In genomic region chr13:73721571-73721970, GRCh38 we compare ENCODE assay signal across 1 cellular context.
TF ChIP-seq lines count a peak whose summit lies in the region.

No MANE protein-coding gene starts in this region.

TF ChIP-seq in GM12878, 131 proteins besides CTCF, POLR2A, EP300 and RAD21 (continued from another document):
- TF ChIP-seq, protein P1, sequence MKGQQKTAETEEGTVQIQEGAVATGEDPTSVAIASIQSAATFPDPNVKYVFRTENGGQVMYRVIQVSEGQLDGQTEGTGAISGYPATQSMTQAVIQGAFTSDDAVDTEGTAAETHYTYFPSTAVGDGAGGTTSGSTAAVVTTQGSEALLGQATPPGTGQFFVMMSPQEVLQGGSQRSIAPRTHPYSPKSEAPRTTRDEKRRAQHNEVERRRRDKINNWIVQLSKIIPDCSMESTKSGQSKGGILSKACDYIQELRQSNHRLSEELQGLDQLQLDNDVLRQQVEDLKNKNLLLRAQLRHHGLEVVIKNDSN (IDR thresholded peaks at IDR 0.05; ENCODE audit: borderline replicate concordance, extremely low read length, insufficient read depth, low read depth, low read length) = no peak
- TF ChIP-seq, protein P2, sequence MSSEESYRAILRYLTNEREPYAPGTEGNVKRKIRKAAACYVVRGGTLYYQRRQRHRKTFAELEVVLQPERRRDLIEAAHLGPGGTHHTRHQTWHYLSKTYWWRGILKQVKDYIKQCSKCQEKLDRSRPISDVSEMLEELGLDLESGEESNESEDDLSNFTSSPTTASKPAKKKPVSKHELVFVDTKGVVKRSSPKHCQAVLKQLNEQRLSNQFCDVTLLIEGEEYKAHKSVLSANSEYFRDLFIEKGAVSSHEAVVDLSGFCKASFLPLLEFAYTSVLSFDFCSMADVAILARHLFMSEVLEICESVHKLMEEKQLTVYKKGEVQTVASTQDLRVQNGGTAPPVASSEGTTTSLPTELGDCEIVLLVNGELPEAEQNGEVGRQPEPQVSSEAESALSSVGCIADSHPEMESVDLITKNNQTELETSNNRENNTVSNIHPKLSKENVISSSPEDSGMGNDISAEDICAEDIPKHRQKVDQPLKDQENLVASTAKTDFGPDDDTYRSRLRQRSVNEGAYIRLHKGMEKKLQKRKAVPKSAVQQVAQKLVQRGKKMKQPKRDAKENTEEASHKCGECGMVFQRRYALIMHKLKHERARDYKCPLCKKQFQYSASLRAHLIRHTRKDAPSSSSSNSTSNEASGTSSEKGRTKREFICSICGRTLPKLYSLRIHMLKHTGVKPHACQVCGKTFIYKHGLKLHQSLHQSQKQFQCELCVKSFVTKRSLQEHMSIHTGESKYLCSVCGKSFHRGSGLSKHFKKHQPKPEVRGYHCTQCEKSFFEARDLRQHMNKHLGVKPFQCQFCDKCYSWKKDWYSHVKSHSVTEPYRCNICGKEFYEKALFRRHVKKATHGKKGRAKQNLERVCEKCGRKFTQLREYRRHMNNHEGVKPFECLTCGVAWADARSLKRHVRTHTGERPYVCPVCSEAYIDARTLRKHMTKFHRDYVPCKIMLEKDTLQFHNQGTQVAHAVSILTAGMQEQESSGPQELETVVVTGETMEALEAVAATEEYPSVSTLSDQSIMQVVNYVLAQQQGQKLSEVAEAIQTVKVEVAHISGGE (CRISPR knock-in tag; IDR thresholded peaks at IDR 0.05) = no peak
- TF ChIP-seq ETV6 (conservative IDR thresholded peaks at IDR 0.05 in 1 of 2, IDR thresholded peaks at IDR 0.05 in 1 of 2; ENCODE audit: borderline replicate concordance in 1 of 2, low read depth in 1 of 2) (no peak), RELA (IDR thresholded peaks at IDR 0.05; ENCODE audit: borderline replicate concordance, partially characterized antibody) (no peak), EZH2 (IDR thresholded peaks at IDR 0.05; ENCODE audit: borderline replicate concordance, control insufficient read depth, low read depth, low read length) (no peak), GABPA (IDR thresholded peaks at IDR 0.05; ENCODE audit: low read depth) (no peak), YY1 (IDR thresholded peaks at IDR 0.05; ENCODE audit: low read depth, low read length) (no peak), SMC3 (IDR thresholded peaks at IDR 0.05; ENCODE audit: borderline replicate concordance, low read length) (no peak), HSF1 (IDR thresholded peaks at IDR 0.05; ENCODE audit: low read depth, low read length) (no peak), SREBF2 (IDR thresholded peaks at IDR 0.05; ENCODE audit: low read length) (no peak)
